ENCODE assay signal across 21 cellular contexts in the genomic region with DNA sequence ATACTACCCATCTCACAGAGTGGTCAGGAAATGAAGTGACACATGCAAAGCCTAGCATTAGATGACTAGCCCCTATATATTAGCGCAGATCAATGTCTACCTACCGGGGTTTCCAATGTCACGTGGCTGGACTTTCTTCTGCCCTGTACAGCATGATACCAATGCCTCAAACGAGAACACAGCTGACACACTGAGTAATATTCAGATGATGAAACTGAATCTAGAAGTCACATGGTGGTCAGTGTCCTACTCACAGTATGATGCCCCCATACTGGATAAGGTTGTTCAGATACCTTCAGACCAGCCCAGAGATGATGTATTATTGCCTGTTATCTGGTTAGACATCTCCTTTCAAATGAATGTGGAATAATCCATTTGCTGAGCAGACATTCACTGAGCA.
DNase-seq lines count a peak whose midpoint lies in the region; ATAC-seq and TF ChIP-seq lines count a peak whose summit lies in the region.
"Had no signal": no experiment of that assay in that cellular context is flagged by ENCODE, and none has a peak within 500 bp of the region (broad histone marks: within the 10 kb centered on the region; RNA-seq: fewer than 3 reads in every experiment).

No MANE protein-coding gene starts in this region.

- H3K27me3 ChIP-seq in mammary epithelial cell (ENCODE audit: insufficient read depth, low read length), result no peaks in the 10 kb centered on the region

- TF ChIP-seq CTCF in mammary epithelial cell (conservative IDR thresholded peaks at IDR 0.05 in 1 of 2, IDR thresholded peaks at IDR 0.05 in 1 of 2; ENCODE audit: extremely low read depth in 1 of 2, insufficient read depth in 1 of 2, low read depth in 1 of 2, low read length in 2 of 2) (no peak), osteocyte (IDR thresholded peaks at IDR 0.05) (no peak)

- no peaks in the 10 kb centered on the region for H3K27me3 Mint-ChIP-seq in osteocyte (ENCODE audit: unreplicated experiment)
- peaks cover 35% of the 10 kb centered on the region for H3K27me3 Mint-ChIP-seq in T-helper 2 cell treated with Interferon-gamma antibody and Interleukin-4, amounts not matched to agents 5 μg/mL and 100 μg/mL, for 36 hours (ENCODE audit: low read depth)

- no peaks in the 10 kb centered on the region for H4K20me1 ChIP-seq in mammary epithelial cell (ENCODE audit: insufficient read depth, low read length)

- ATAC-seq in GM18868 (IDR thresholded peaks at IDR 0.05; ENCODE audit: unreplicated experiment) (peak; percentile 74), HG03439 (IDR thresholded peaks at IDR 0.05; ENCODE audit: unreplicated experiment) (peak; percentile 49)
- ATAC-seq: HepG2 had no signal

- peak overlapping the region; percentile 0 for H3K4me2 ChIP-seq in mammary epithelial cell (ENCODE audit: insufficient read depth, low read depth, low read length)

- CTCF ChIA-PET in mammary epithelial cell (lab: Charles Lee; ENCODE audit: low non-redundant PET), result no interaction called here
- CTCF ChIA-PET in HEK293T (lab: Yijun Ruan, JAX), result no interaction called here

- H3K27ac ChIP-seq in mammary epithelial cell (ENCODE audit: insufficient read depth, low read depth, low read length), result peak overlapping the region; percentile 4

- H2AFZ ChIP-seq in mammary epithelial cell (ENCODE audit: low read depth, low read length), result no peak overlapping the region

- H3K4me1 Mint-ChIP-seq in osteocyte (ENCODE audit: unreplicated experiment), result peaks cover 41% of the 10 kb centered on the region
- no peaks in the 10 kb centered on the region for H3K4me1 Mint-ChIP-seq in T-helper 2 cell treated with Interferon-gamma antibody and Interleukin-4, amounts not matched to agents 5 μg/mL and 100 μg/mL, for 36 hours (ENCODE audit: low read depth)
- H3K4me1 Mint-ChIP-seq: CD4-positive, alpha-beta memory T cell had no signal

- no peaks in the 10 kb centered on the region for H3K79me2 ChIP-seq in mammary epithelial cell (ENCODE audit: insufficient read depth, low read length)

- POLR2A ChIA-PET in HEK293T (lab: Yijun Ruan, JAX), result no interaction called here

- DNase-seq in mammary epithelial cell (peak; percentile 50), osteocyte (ENCODE audit: extremely low spot score, unreplicated experiment) (no peak), NCI-H524 treated with DMSO at 0.1 percent for 48 hours (lab: John Stamatoyannopoulos, UW) (no peak), HEK293T (ENCODE audit: extremely low spot score) (no peak)
- no peak for DNase-seq in T-helper 2 cell treated with Interferon-gamma antibody and Interleukin-4, amounts not matched to agents 5 μg/mL and 100 μg/mL, for 36 hours (ENCODE audit: low spot score)
- DNase-seq: C1 segment of cervical spinal cord; Caco-2; CD4-positive, alpha-beta memory T cell; H9; Karpas-422; NCI-H1092 treated with DMSO at 0.1 percent for 48 hours; NCI-H1436 treated with DMSO at 0.1 percent for 48 hours; NCI-H1930; NCI-H526; NCI-H82; NK-92 treated with Interleukin-12 subunit alpha and Interleukin-12 subunit beta, amount 100 ng/mL, for 24 hours; SHP77 treated with DMSO at 0.1 percent for 48 hours; T-helper 1 cell had no signal

- BruUV-seq in mammary epithelial cell (replicated peaks; lab: Mats Ljungman, UMichigan), result no TSS peak

- peaks cover 16% of the 10 kb centered on the region for H3K4me1 ChIP-seq in mammary epithelial cell (ENCODE audit: insufficient read depth, low read length)
- H3K4me1 ChIP-seq: Caco-2 had no signal

- dilution Hi-C loops in mammary epithelial cell (cut with HindIII; ENCODE audit: low sequenced_read_pairs), result no loop called here

- in situ Hi-C loops in mammary epithelial cell (cut with MboI; ENCODE audit: low sequenced_read_pairs in 2 of 2), result no loop called here

- H3K4me3 Mint-ChIP-seq in osteocyte (ENCODE audit: unreplicated experiment), result no peak overlapping the region
- H3K4me3 Mint-ChIP-seq in T-helper 2 cell treated with Interferon-gamma antibody and Interleukin-4, amounts not matched to agents 5 μg/mL and 100 μg/mL, for 36 hours, result no peak overlapping the region
- H3K4me3 Mint-ChIP-seq: CD4-positive, alpha-beta memory T cell; H9 had no signal

- H3K36me3 ChIP-seq in mammary epithelial cell (ENCODE audit: insufficient read depth, low read length), result no peaks in the 10 kb centered on the region

- H3K36me3 Mint-ChIP-seq in osteocyte (ENCODE audit: unreplicated experiment), result peaks cover 21% of the 10 kb centered on the region
- no peaks in the 10 kb centered on the region for H3K36me3 Mint-ChIP-seq in T-helper 2 cell treated with Interferon-gamma antibody and Interleukin-4, amounts not matched to agents 5 μg/mL and 100 μg/mL, for 36 hours (ENCODE audit: low read depth)
- H3K36me3 Mint-ChIP-seq: CD4-positive, alpha-beta memory T cell had no signal

- no peak overlapping the region for H3K4me3 ChIP-seq in mammary epithelial cell (replicated peaks in 1 of 3; ENCODE audit: insufficient read depth in 1 of 3, low read depth in 2 of 3, low read length in 3 of 3)

- peaks cover 6% of the 10 kb centered on the region for H3K9me3 Mint-ChIP-seq in osteocyte (ENCODE audit: unreplicated experiment)
- H3K9me3 Mint-ChIP-seq in T-helper 2 cell treated with Interferon-gamma antibody and Interleukin-4, amounts not matched to agents 5 μg/mL and 100 μg/mL, for 36 hours, result no peaks in the 10 kb centered on the region
- H3K9me3 Mint-ChIP-seq: H9 had no signal

- peak overlapping the region; percentile 13 for H3K27ac Mint-ChIP-seq in osteocyte (ENCODE audit: unreplicated experiment)
- H3K27ac Mint-ChIP-seq in T-helper 2 cell treated with Interferon-gamma antibody and Interleukin-4, amounts not matched to agents 5 μg/mL and 100 μg/mL, for 36 hours, result no peak overlapping the region
- H3K27ac Mint-ChIP-seq: H9 had no signal

- no peaks in the 10 kb centered on the region for H3K9me3 ChIP-seq in mammary epithelial cell (replicated peaks; ENCODE audit: insufficient read depth, low read length)
- H3K9me3 ChIP-seq: Caco-2 had no signal

- WGBS in mammary epithelial cell (ENCODE audit: low coverage, missing lambda C conversion rate), result 92% methylated on average over 4 of the region's 4 CpGs

- intact Hi-C loops in mammary epithelial cell (cut with micrococcal nuclease), result no loop called here

- no peak overlapping the region for H3K9ac ChIP-seq in mammary epithelial cell (ENCODE audit: insufficient read depth, low read length)

TF ChIP-seq in HEK293T, 16 proteins besides CTCF, POLR2A, EP300 and RAD21:
- no peak for TF ChIP-seq FOXM1 (IDR thresholded peaks at IDR 0.05; ENCODE audit: borderline replicate concordance)
- TF ChIP-seq ZNF384 (IDR thresholded peaks at IDR 0.05), result no peak
- no peak for TF ChIP-seq NFRKB (IDR thresholded peaks at IDR 0.05)
- no peak for TF ChIP-seq LEF1 (IDR thresholded peaks at IDR 0.05; ENCODE audit: borderline replicate concordance)
- TF ChIP-seq SUZ12 (IDR thresholded peaks at IDR 0.05), result no peak
- no peak for TF ChIP-seq FOXK2 (IDR thresholded peaks at IDR 0.05)
- TF ChIP-seq, protein P1, sequence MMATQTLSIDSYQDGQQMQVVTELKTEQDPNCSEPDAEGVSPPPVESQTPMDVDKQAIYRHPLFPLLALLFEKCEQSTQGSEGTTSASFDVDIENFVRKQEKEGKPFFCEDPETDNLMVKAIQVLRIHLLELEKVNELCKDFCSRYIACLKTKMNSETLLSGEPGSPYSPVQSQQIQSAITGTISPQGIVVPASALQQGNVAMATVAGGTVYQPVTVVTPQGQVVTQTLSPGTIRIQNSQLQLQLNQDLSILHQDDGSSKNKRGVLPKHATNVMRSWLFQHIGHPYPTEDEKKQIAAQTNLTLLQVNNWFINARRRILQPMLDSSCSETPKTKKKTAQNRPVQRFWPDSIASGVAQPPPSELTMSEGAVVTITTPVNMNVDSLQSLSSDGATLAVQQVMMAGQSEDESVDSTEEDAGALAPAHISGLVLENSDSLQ (IDR thresholded peaks at IDR 0.05), result no peak
- TF ChIP-seq CTBP1 (IDR thresholded peaks at IDR 0.05; ENCODE audit: borderline replicate concordance), result no peak
- TF ChIP-seq ARNT (IDR thresholded peaks at IDR 0.05), result no peak
